In the genomic region with DNA sequence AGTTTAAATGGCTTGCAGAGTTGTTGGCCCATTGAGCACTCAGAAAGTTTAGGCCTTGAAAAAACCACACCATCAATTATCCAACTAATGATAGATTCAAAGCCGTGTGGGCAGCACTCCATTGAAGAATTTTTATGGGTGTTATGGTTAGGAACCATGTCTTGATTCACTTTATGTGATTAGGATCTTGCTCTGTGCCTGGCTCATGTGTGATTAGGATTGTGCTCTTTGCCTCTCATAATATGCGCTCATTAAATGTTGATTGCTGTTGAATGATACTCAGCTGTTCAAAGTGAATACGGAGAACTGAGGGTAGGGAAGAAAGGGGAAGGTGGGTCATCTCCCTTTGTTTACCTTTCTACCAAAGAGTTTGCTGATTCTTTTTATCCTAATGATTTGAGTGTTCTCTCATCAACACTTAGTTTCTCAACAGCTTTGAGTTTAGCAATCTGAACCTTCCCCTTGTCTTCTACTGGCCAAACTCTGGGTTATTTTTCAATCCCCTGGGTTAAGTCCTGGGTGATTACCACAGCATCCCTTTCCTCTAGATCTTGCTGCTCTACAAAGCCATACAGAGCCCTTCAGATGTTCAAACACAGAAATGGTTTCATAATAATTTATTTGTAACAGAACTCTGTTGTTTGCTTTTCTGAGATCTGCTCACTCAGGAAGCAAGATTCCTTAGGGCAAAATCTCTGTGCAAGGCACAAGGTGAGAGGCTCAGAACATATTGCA, we compare ENCODE assay signal across 14 cellular contexts.
"Had no signal": no experiment of that assay in that cellular context is flagged by ENCODE, and none has a peak within 500 bp of the region (broad histone marks: within the 10 kb centered on the region; RNA-seq: fewer than 3 reads in every experiment).

No MANE protein-coding gene starts in this region.

- H3K4me3 ChIP-seq: pancreas, uterus had no signal

- H3K27ac ChIP-seq: pancreas, uterus had no signal

- DNase-seq: activated CD4-positive, alpha-beta T cell treated with anti-CD3 and anti-CD28 coated beads, Interleukin-2, amount 50 U/mL, for 4 hours; activated effector memory CD4-positive, alpha-beta T cell treated with anti-CD3 and anti-CD28 coated beads, Interleukin-2, amount 50 U/mL, for 16 hours; activated T-cell treated with anti-CD3 and anti-CD28 coated beads, Interleukin-2, amount 50 U/mL, for 1 hour; cerebellar nuclear complex; head of caudate nucleus; mesendoderm; pancreas; stimulated activated CD4-positive, alpha-beta T cell treated with anti-CD3 and anti-CD28 coated beads, Interleukin-15, amount 100 ng/mL, for 24 hours; stimulated activated CD4-positive, alpha-beta T cell treated with anti-CD3 and anti-CD28 coated beads, Interleukin-4, amount 100 ng/mL, for 24 hours; stimulated activated naive CD8-positive, alpha-beta T cell treated with anti-CD3 and anti-CD28 coated beads, Interleukin-15, amount 100 ng/mL, for 72 hours; T-helper 2 cell; uterus had no signal

- H3K27ac Mint-ChIP-seq: activated naive CD4-positive, alpha-beta T cell treated with anti-CD3 and anti-CD28 coated beads, Interleukin-2, amount 50 U/mL, for 72 hours; stimulated activated naive CD8-positive, alpha-beta T cell treated with anti-CD3 and anti-CD28 coated beads, Interleukin-15, amount 100 ng/mL, for 72 hours had no signal

- H3K27me3 ChIP-seq: pancreas, uterus had no signal

- H3K27me3 Mint-ChIP-seq: stimulated activated naive CD8-positive, alpha-beta T cell treated with anti-CD3 and anti-CD28 coated beads, Interleukin-15, amount 100 ng/mL, for 72 hours had no signal

- ATAC-seq: activated CD4-positive, CD25-positive, alpha-beta regulatory T cell treated with anti-CD3 and anti-CD28 coated beads, Interleukin-2, amount 50 U/mL, for 24 hours; activated naive CD4-positive, alpha-beta T cell treated with anti-CD3 and anti-CD28 coated beads, Interleukin-2, amount 50 U/mL, for 72 hours; pancreas; stimulated activated naive CD8-positive, alpha-beta T cell treated with anti-CD3 and anti-CD28 coated beads, Interleukin-15, amount 100 ng/mL, for 72 hours had no signal

- H3K4me3 Mint-ChIP-seq: stimulated activated naive CD8-positive, alpha-beta T cell treated with anti-CD3 and anti-CD28 coated beads, Interleukin-15, amount 100 ng/mL, for 72 hours had no signal

- H3K36me3 ChIP-seq: pancreas, uterus had no signal

- FAIRE-seq: pancreas had no signal

- H3K9me3 ChIP-seq: pancreas, uterus had no signal

- H3K4me1 ChIP-seq: pancreas, uterus had no signal

- H3K9me3 Mint-ChIP-seq: activated naive CD4-positive, alpha-beta T cell treated with anti-CD3 and anti-CD28 coated beads, Interleukin-2, amount 50 U/mL, for 72 hours; stimulated activated naive CD8-positive, alpha-beta T cell treated with anti-CD3 and anti-CD28 coated beads, Interleukin-15, amount 100 ng/mL, for 72 hours had no signal

- H3K36me3 Mint-ChIP-seq: activated naive CD4-positive, alpha-beta T cell treated with anti-CD3 and anti-CD28 coated beads, Interleukin-2, amount 50 U/mL, for 72 hours had no signal

- H3K4me1 Mint-ChIP-seq: stimulated activated naive CD8-positive, alpha-beta T cell treated with anti-CD3 and anti-CD28 coated beads, Interleukin-15, amount 100 ng/mL, for 72 hours had no signal
